ENCODE assay signal across 1 cellular context in genomic region chr4:2803624-2804448, GRCh38.
TF ChIP-seq lines count a peak whose summit lies in the region.

No MANE protein-coding gene starts in this region.

TF ChIP-seq in K562, 482 proteins besides CTCF, POLR2A, EP300 and RAD21 (continued from another document):
- TF ChIP-seq FOXJ3 (CRISPR knock-in tag; IDR thresholded peaks at IDR 0.05) (no peak), KDM2B (CRISPR knock-in tag; IDR thresholded peaks at IDR 0.05) (no peak), RREB1 (CRISPR knock-in tag; IDR thresholded peaks at IDR 0.05) (no peak), ZNF280A (IDR thresholded peaks at IDR 0.05; ENCODE audit: low read depth, partially characterized antibody) (no peak), TEAD1 (CRISPR knock-in tag; IDR thresholded peaks at IDR 0.05) (no peak), ELF1 (tag; IDR thresholded peaks at IDR 0.05) (no peak), ATF7 (IDR thresholded peaks at IDR 0.05) (no peak), PML (IDR thresholded peaks at IDR 0.05; ENCODE audit: low read length) (no peak), ZNF124 (CRISPR knock-in tag; IDR thresholded peaks at IDR 0.05) (no peak), MLX (CRISPR knock-in tag; conservative IDR thresholded peaks at IDR 0.05) (no peak), RHOXF2B (CRISPR knock-in tag; conservative IDR thresholded peaks at IDR 0.05) (no peak), ZBTB49 (CRISPR knock-in tag; IDR thresholded peaks at IDR 0.05; ENCODE audit: borderline replicate concordance) (no peak), MCM5 (IDR thresholded peaks at IDR 0.05; ENCODE audit: low read depth) (no peak), ZNF121 (CRISPR knock-in tag; conservative IDR thresholded peaks at IDR 0.05) (no peak), SUPT5H (IDR thresholded peaks at IDR 0.05) (no peak), MXD1 (CRISPR knock-in tag; IDR thresholded peaks at IDR 0.05; ENCODE audit: borderline replicate concordance, poor library complexity, severe bottlenecking) (no peak), KHSRP (IDR thresholded peaks at IDR 0.05) (no peak), KDM4B (IDR thresholded peaks at IDR 0.05; ENCODE audit: borderline replicate concordance in 2 of 2, low read depth in 1 of 2) (no peak), POLR2B (IDR thresholded peaks at IDR 0.05; ENCODE audit: low read depth, partially characterized antibody) (no peak), MYC (IDR thresholded peaks at IDR 0.05; ENCODE audit: low read depth, low read length) (no peak), MYC (CRISPR knock-in tag; IDR thresholded peaks at IDR 0.05; ENCODE audit: borderline replicate concordance, low read depth) (no peak), MIER1 (IDR thresholded peaks at IDR 0.05; ENCODE audit: low read depth) (no peak), ZNF197 (CRISPR knock-in tag; IDR thresholded peaks at IDR 0.05; ENCODE audit: low read depth) (no peak), PHF20 (IDR thresholded peaks at IDR 0.05; ENCODE audit: partially characterized antibody) (no peak), ZNF699 (CRISPR knock-in tag; IDR thresholded peaks at IDR 0.05; ENCODE audit: insufficient replicate concordance) (no peak), ZNF561 (CRISPR knock-in tag; conservative IDR thresholded peaks at IDR 0.05) (no peak), ZNF232 (CRISPR knock-in tag; IDR thresholded peaks at IDR 0.05) (no peak), SREBF2 (CRISPR knock-in tag; IDR thresholded peaks at IDR 0.05) (no peak), LCOR (CRISPR knock-in tag; IDR thresholded peaks at IDR 0.05) (no peak), TRIM25 (IDR thresholded peaks at IDR 0.05; ENCODE audit: borderline replicate concordance) (no peak), NR3C1 (CRISPR knock-in tag; IDR thresholded peaks at IDR 0.05) (no peak), ZC3H11A (IDR thresholded peaks at IDR 0.05; ENCODE audit: low read depth, low read length) (no peak), ARID2 (IDR thresholded peaks at IDR 0.05) (no peak), DNMT1 (IDR thresholded peaks at IDR 0.05) (no peak), HOMEZ (CRISPR knock-in tag; IDR thresholded peaks at IDR 0.05) (no peak), HDAC3 (IDR thresholded peaks at IDR 0.05; ENCODE audit: borderline replicate concordance, partially characterized antibody) (no peak), MEIS2 (IDR thresholded peaks at IDR 0.05; ENCODE audit: partially characterized antibody) (peak; percentile 37), PTBP1 (IDR thresholded peaks at IDR 0.05; ENCODE audit: low read depth, low read length) (0 out of 2 replicates have a peak, but pooled peaks have one; percentile 72), NR1H2 (CRISPR knock-in tag; IDR thresholded peaks at IDR 0.05) (no peak), CBFA2T3 (IDR thresholded peaks at IDR 0.05) (peak; percentile 71), PKNOX1 (IDR thresholded peaks at IDR 0.05) (0 out of 2 replicates have a peak, but pooled peaks have one; percentile 7), POLR3G (IDR thresholded peaks at IDR 0.05; ENCODE audit: extremely low read depth, insufficient read length, insufficient replicate concordance) (no peak), NEUROD1 (IDR thresholded peaks at IDR 0.05; ENCODE audit: borderline replicate concordance, low read depth, low read length, partially characterized antibody) (peak; percentile 52), KAT2B (IDR thresholded peaks at IDR 0.05; ENCODE audit: low read depth, low read length) (no peak), RCOR1 (IDR thresholded peaks at IDR 0.05; ENCODE audit: borderline replicate concordance in 1 of 2, low read depth in 2 of 2, low read length in 2 of 2) (peak in 1 of 2 experiments; percentile 64; a peak in 1 of 4 replicates), ZNF146 (CRISPR knock-in tag; IDR thresholded peaks at IDR 0.05; ENCODE audit: unreplicated experiment) (no peak), PHF21A (IDR thresholded peaks at IDR 0.05; ENCODE audit: borderline replicate concordance, low read depth) (no peak), NFRKB (IDR thresholded peaks at IDR 0.05; ENCODE audit: low read depth) (no peak), ZNF780A (CRISPR knock-in tag; IDR thresholded peaks at IDR 0.05) (no peak), ZNF253 (CRISPR knock-in tag; conservative IDR thresholded peaks at IDR 0.05) (no peak)
